In genomic region chr1:26190373-26190987, GRCh38 we compare ENCODE assay signal across 9 cellular contexts. TPM values are rescaled to one million over a fixed set of nuclear protein-coding genes. Genes with fewer than 3 reads are reported as not detected.
DNase-seq lines count a peak whose midpoint lies in the region; ATAC-seq and TF ChIP-seq lines count a peak whose summit lies in the region.
"Had no signal": no experiment of that assay in that cellular context is flagged by ENCODE, and none has a peak within 500 bp of the region (broad histone marks: within the 10 kb centered on the region; RNA-seq: fewer than 3 reads in every experiment).

CATSPER4 (plus strand) TSS chr1:26190602; CDS start chr1:26190628, 26 bp downstream.

- H2AFZ ChIP-seq in SK-N-SH (ENCODE audit: low read depth) = no peak within 1 kb of the TSS
- H2AFZ ChIP-seq in hepatocyte = no peak within 1 kb of the TSS

- TF ChIP-seq EP300 in SK-N-SH (IDR thresholded peaks at IDR 0.05; ENCODE audit: borderline replicate concordance in 1 of 2, low read depth in 1 of 2, low read length in 1 of 2) = no peak
- TF ChIP-seq EP300 in suprapubic skin (IDR thresholded peaks at IDR 0.05) = no peak

- no peaks in the 10 kb centered on the region for H3K9me2 ChIP-seq in SK-N-SH
- no peaks in the 10 kb centered on the region for H3K9me2 ChIP-seq in hepatocyte (replicated peaks; ENCODE audit: insufficient read depth)

- H3K27me3 ChIP-seq in SK-N-SH (ENCODE audit: insufficient read depth) (no peaks in the 10 kb centered on the region; the same call in 1 of the 2 replicates), hepatocyte (no peaks in the 10 kb centered on the region), suprapubic skin (no peaks in the 10 kb centered on the region)

- no peaks in the 10 kb centered on the region for H3F3A ChIP-seq in SK-N-SH (replicated peaks; ENCODE audit: insufficient read depth)

- H3K4me1 ChIP-seq in SK-N-SH (ENCODE audit: control insufficient read depth in 1 of 2, insufficient read depth in 2 of 2, low read depth in 1 of 2, low read length in 1 of 2) (no peaks in the 10 kb centered on the region), hepatocyte (ENCODE audit: insufficient read depth) (no peaks in the 10 kb centered on the region), suprapubic skin (no peaks in the 10 kb centered on the region)

- CTCF ChIA-PET in SK-N-SH (lab: Yijun Ruan, JAX) = interaction anchor here (1.9 kb wide), 1 partner anchor 12 kb away, joined by 4 read pairs; no protein-coding TSS in a partner anchor

- POLR2A ChIA-PET in SK-N-SH (lab: Yijun Ruan, JAX) = no interaction called here

- H3K4me3 ChIP-seq in SK-N-SH (ENCODE audit: low read depth in 2 of 2, low read length in 1 of 2) = no peak within 1 kb of the TSS; a peak in 1 of 4 replicates
- H3K4me3 ChIP-seq in hepatocyte = no peak within 1 kb of the TSS
- no peak within 1 kb of the TSS for H3K4me3 ChIP-seq in suprapubic skin

- H4K20me1 ChIP-seq in SK-N-SH (ENCODE audit: insufficient read depth) (no peaks in the 10 kb centered on the region), hepatocyte (ENCODE audit: insufficient read depth, poor library complexity, severe bottlenecking) (no peaks in the 10 kb centered on the region)

- H3K9me3 ChIP-seq in SK-N-SH (no peaks in the 10 kb centered on the region), hepatocyte (ENCODE audit: low read depth) (no peaks in the 10 kb centered on the region), suprapubic skin (no peaks in the 10 kb centered on the region)

- no peak within 1 kb of the TSS for H3K9ac ChIP-seq in SK-N-SH

- H3K4me2 ChIP-seq in SK-N-SH (no peak within 1 kb of the TSS), hepatocyte (no peak within 1 kb of the TSS)

- TF ChIP-seq RAD21 in SK-N-SH (IDR thresholded peaks at IDR 0.05; ENCODE audit: low read length) = no peak

- intact Hi-C loops in left ventricle myocardium superior (cut with micrococcal nuclease) (no loop called here), cardiac septum (cut with DNase I) (no loop called here)

- ATAC-seq in left ventricle myocardium superior (peak; percentile 41), HG03342 (IDR thresholded peaks at IDR 0.05; ENCODE audit: unreplicated experiment) (no peak)

- H3K27ac ChIP-seq in SK-N-SH (ENCODE audit: low read depth in 2 of 2, low read length in 1 of 2) = no peak within 1 kb of the TSS
- no peak within 1 kb of the TSS for H3K27ac ChIP-seq in hepatocyte
- no peak within 1 kb of the TSS for H3K27ac ChIP-seq in suprapubic skin

- no peak for DNase-seq in left ventricle myocardium superior
- DNase-seq in cardiac septum (ENCODE audit: low spot score) = no peak
- DNase-seq in SK-N-SH = no peak
- DNase-seq in hepatocyte (ENCODE audit: low spot score) = peak; percentile 53
- no peak for DNase-seq in activated gamma-delta T cell (lab: John Stamatoyannopoulos, UW)
- DNase-seq in suprapubic skin (ENCODE audit: low spot score in 2 of 2) = no peak
- no peak for DNase-seq in NCI-H345 (lab: John Stamatoyannopoulos, UW)
- DNase-seq: activated naive CD4-positive, alpha-beta T cell treated with anti-CD3 and anti-CD28 coated beads, Interleukin-2, amount 50 U/mL, for 16 hours had no signal

- H3K36me3 ChIP-seq in SK-N-SH (replicated peaks in 1 of 2; ENCODE audit: control insufficient read depth in 1 of 2, insufficient read depth in 2 of 2, low read length in 1 of 2) (no peaks in the 10 kb centered on the region), hepatocyte (replicated peaks; ENCODE audit: insufficient read depth, low read depth) (no peaks in the 10 kb centered on the region), suprapubic skin (peaks cover 19% of the 10 kb centered on the region)

- TF ChIP-seq POLR2A in suprapubic skin (IDR thresholded peaks at IDR 0.05) = no peak

- TF ChIP-seq CTCF in SK-N-SH (IDR thresholded peaks at IDR 0.05) (peak; percentile 28), hepatocyte (IDR thresholded peaks at IDR 0.05; ENCODE audit: poor library complexity) (peak; percentile 41), suprapubic skin (IDR thresholded peaks at IDR 0.05) (no peak)

- H3K79me2 ChIP-seq in SK-N-SH (ENCODE audit: insufficient read depth) (no peaks in the 10 kb centered on the region), hepatocyte (no peaks in the 10 kb centered on the region)

- 73% methylated on average over 16 of the region's 16 CpGs for WGBS in SK-N-SH (ENCODE audit: low lambda C conversion rate)
- WGBS in hepatocyte (ENCODE audit: low lambda C conversion rate, missing lambda C conversion rate) = 53% methylated on average over 15 of the region's 16 CpGs
- 50% methylated on average over 12 of the region's 16 CpGs for WGBS in suprapubic skin

TF ChIP-seq in SK-N-SH, 30 proteins besides CTCF, POLR2A, EP300 and RAD21:
- TF ChIP-seq USF2 (IDR thresholded peaks at IDR 0.05; ENCODE audit: borderline replicate concordance, low read depth, low read length) = no peak
- TF ChIP-seq MXI1 (IDR thresholded peaks at IDR 0.05; ENCODE audit: low read depth, low read length) = no peak
- TF ChIP-seq SIN3A (IDR thresholded peaks at IDR 0.05; ENCODE audit: borderline replicate concordance, low read depth, low read length) = no peak
- no peak for TF ChIP-seq ZBTB33 (IDR thresholded peaks at IDR 0.05; ENCODE audit: borderline replicate concordance, low read depth)
- TF ChIP-seq NFIC (IDR thresholded peaks at IDR 0.05; ENCODE audit: borderline replicate concordance) = no peak
- no peak for TF ChIP-seq RCOR1 (IDR thresholded peaks at IDR 0.05; ENCODE audit: low read length)
- TF ChIP-seq ELF1 (IDR thresholded peaks at IDR 0.05) = no peak
- TF ChIP-seq IRF3 (IDR thresholded peaks at IDR 0.05; ENCODE audit: low read depth, low read length) = no peak

RNA-seq across cellular contexts. Expression of gene CATSPER4, which starts in this region (rescaled TPM):
- total RNA-seq in left ventricle myocardium superior = not detected
- total RNA-seq in cardiac septum = not detected
- not detected in 2 replicates for polyA plus RNA-seq in SK-N-SH (2012; rRNA removed)
- not detected in 2 replicates for polyA plus RNA-seq in SK-N-SH (2012; cell fraction: cytosol; rRNA removed)
- not detected in 2 replicates for polyA plus RNA-seq in SK-N-SH (2012; cell fraction: nucleus; rRNA removed)
- not detected in 2 replicates for total RNA-seq in hepatocyte
- polyA plus RNA-seq in hepatocyte = 0.07 TPM in 1 of 2 replicates, not detected in the other
- total RNA-seq in suprapubic skin = not detected

Comparison
In these comparisons a context has a peak if more than half of its experiments do, and no peak if none do; other contexts are left out.
1. Peak in ATAC-seq in left ventricle myocardium superior; RNA of the gene not detected or under 1 TPM.
2. Peak in DNase-seq in hepatocyte; RNA of the gene not detected or under 1 TPM.
3. CTCF ChIP-seq: peak in SK-N-SH (single experiment) and hepatocyte (single experiment); none in suprapubic skin (0 of 2).